8 cellular contexts compared by ENCODE assay signal in genomic region chr3:151086484-151087456, GRCh38. TPM values are rescaled to one million over a fixed set of nuclear protein-coding genes. Genes with fewer than 3 reads are reported as not detected.
DNase-seq lines count a peak whose midpoint lies in the region; ATAC-seq and TF ChIP-seq lines count a peak whose summit lies in the region.

No MANE protein-coding gene starts in this region.

- no peaks in the 10 kb centered on the region for H3K36me3 ChIP-seq in body of pancreas (replicated peaks in 1 of 2; ENCODE audit: insufficient read depth in 1 of 2, low read depth in 2 of 2)
- H3K36me3 ChIP-seq in iPS DF 6.9 (ENCODE audit: control insufficient read depth, insufficient read depth, low read length), result no peaks in the 10 kb centered on the region

- TF ChIP-seq CTCF in GM12865 (IDR thresholded peaks at IDR 0.05; ENCODE audit: insufficient read depth, low read depth, low read length, missing control alignments), result peak; percentile 34
- TF ChIP-seq CTCF in body of pancreas (IDR thresholded peaks at IDR 0.05), result peak in 6 of 7 experiments; percentile 18 to 51 (median 46)

- WGBS in body of pancreas, 2 donors, result 10 to 43% methylated on average over 21 to 76 of the region's 81 CpGs
- WGBS in iPS DF 6.9 (ENCODE audit: insufficient coverage, insufficient read length), result no CpG with 5 or more reads among the region's 81 CpGs

- TF ChIP-seq POLR2A in body of pancreas (IDR thresholded peaks at IDR 0.05), result no peak

- no peaks in the 10 kb centered on the region for H3K27me3 ChIP-seq in body of pancreas
- no peaks in the 10 kb centered on the region; the same call in 1 of the 2 replicates for H3K27me3 ChIP-seq in iPS DF 6.9 (ENCODE audit: control insufficient read depth, insufficient read depth, low read length)

- H3K4me1 ChIP-seq in body of pancreas (peaks cover 27% of the 10 kb centered on the region), iPS DF 6.9 (ENCODE audit: control insufficient read depth, insufficient read depth, low read length) (no peaks in the 10 kb centered on the region)

- ATAC-seq in HG02759 (IDR thresholded peaks at IDR 0.05; ENCODE audit: unreplicated experiment) (peak; percentile 78), body of pancreas (peak; percentile 81), sciatic nerve (peak; percentile 93)

- H3K9me3 ChIP-seq in body of pancreas (no peaks in the 10 kb centered on the region), iPS DF 6.9 (ENCODE audit: control insufficient read depth, insufficient read depth, low read length) (no peaks in the 10 kb centered on the region)

- peak overlapping the region; percentile 74 for H3K4me3 ChIP-seq in GM12865 (ENCODE audit: low read depth, low read length)
- peak overlapping the region; percentile 11 to 67 for H3K4me3 ChIP-seq in body of pancreas
- H3K4me3 ChIP-seq in iPS DF 6.9 (ENCODE audit: low read length), result peak overlapping the region; percentile 68

- DNase-seq in GM12865 (ENCODE audit: low read depth), result peak; percentile 85
- peak; percentile 62 for DNase-seq in NCI-H1417 treated with DMSO at 0.1 percent for 48 hours (lab: John Stamatoyannopoulos, UW)
- peak; percentile 64 for DNase-seq in T1000 (lab: John Stamatoyannopoulos, UW)
- peak; percentile 66 to 81 (median 74) for DNase-seq in body of pancreas
- DNase-seq in iPS DF 6.9 (ENCODE audit: low read depth, low spot score), result no peak
- DNase-seq in sciatic nerve (ENCODE audit: low spot score), result peak; percentile 86
- no peak for DNase-seq in NK-92 (lab: John Stamatoyannopoulos, UW; ENCODE audit: unreplicated experiment)

- intact Hi-C loops in body of pancreas (cut with DNase I) (no loop called here), sciatic nerve (cut with DNase I) (no loop called here)

- H3K27ac ChIP-seq in body of pancreas, result no peak overlapping the region
- no peak overlapping the region for H3K27ac ChIP-seq in iPS DF 6.9 (ENCODE audit: low read length)

RNA-seq across cellular contexts. Expression of gene MED12L, which starts 1.3 kb away (rescaled TPM):
- under 1 TPM; 0.33 to 0.78 TPM for total RNA-seq in body of pancreas
- total RNA-seq in sciatic nerve, result 4.8 TPM

Comparison
In these comparisons a context has a peak if more than half of its experiments do, and no peak if none do; other contexts are left out.
1. DNase-seq: peak in GM12865 (single experiment), NCI-H1417 treated with DMSO at 0.1 percent for 48 hours (single experiment), T1000 (single experiment), body of pancreas (4 of 4) and sciatic nerve (single experiment); none in iPS DF 6.9 (single experiment) and NK-92 (single experiment).
2. Peak in every context shown above with its lines, with median percentiles within 50 percentile points of each other: H3K4me3 ChIP-seq and ATAC-seq.